ENCODE assay signal across 19 cellular contexts in the genomic region with DNA sequence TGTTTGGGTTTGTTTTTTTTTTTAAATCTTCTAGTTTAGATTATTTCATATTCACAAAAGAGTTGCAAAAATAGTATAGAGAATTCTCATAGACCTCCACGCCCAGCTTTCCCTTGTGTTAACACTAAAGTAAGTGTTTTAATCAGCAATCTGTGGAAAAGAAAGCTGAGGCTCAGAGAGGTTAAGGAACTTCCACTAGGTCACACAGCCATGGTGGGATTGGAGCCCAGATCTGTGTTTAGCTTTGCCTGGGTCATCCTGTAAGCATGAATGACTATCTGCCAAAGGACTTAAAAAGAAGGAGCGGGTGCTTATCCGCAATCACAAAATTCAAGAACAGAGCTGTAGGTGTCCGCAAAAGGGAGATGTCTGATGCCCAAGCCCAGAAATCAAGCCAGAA.
DNase-seq lines count a peak whose midpoint lies in the region; ATAC-seq, FAIRE-seq and TF ChIP-seq lines count a peak whose summit lies in the region.
"Had no signal": no experiment of that assay in that cellular context is flagged by ENCODE, and none has a peak within 500 bp of the region (broad histone marks: within the 10 kb centered on the region; RNA-seq: fewer than 3 reads in every experiment).

No MANE protein-coding gene starts in this region.

- H3K4me1 ChIP-seq in A549 = no peaks in the 10 kb centered on the region
- peaks cover 3% of the 10 kb centered on the region; the same call in 1 of the 2 replicates for H3K4me1 ChIP-seq in GM23338 (ENCODE audit: insufficient read depth)
- H3K4me1 ChIP-seq in H1 (replicated peaks in 1 of 4; ENCODE audit: control insufficient read depth in 3 of 4, insufficient read depth in 4 of 4, low read length in 3 of 4) = peaks cover 0 to 4% (median 3%) of the 10 kb centered on the region in 4 experiments; a peak in 4 of 7 replicates
- H3K4me1 ChIP-seq: Caco-2 had no signal

- H3K14ac ChIP-seq in H1 (ENCODE audit: insufficient read length) = no peak overlapping the region

- H4K20me1 ChIP-seq in GM23338 (replicated peaks; ENCODE audit: insufficient read depth) = no peaks in the 10 kb centered on the region
- no peaks in the 10 kb centered on the region for H4K20me1 ChIP-seq in H1 (replicated peaks in 1 of 2; ENCODE audit: control insufficient read depth in 1 of 2, insufficient read depth in 2 of 2, low read length in 2 of 2)
- H4K20me1 ChIP-seq: BLaER1 had no signal

- no peak overlapping the region for H3K27ac Mint-ChIP-seq in GM23338
- H3K27ac Mint-ChIP-seq: B cell; CD4-positive, CD25-positive, alpha-beta regulatory T cell; CD8-positive, alpha-beta T cell; H9; HFFc6 had no signal

- H3K79me2 ChIP-seq in GM23338 (replicated peaks; ENCODE audit: insufficient read depth) (no peaks in the 10 kb centered on the region), H1 (ENCODE audit: control insufficient read depth in 1 of 2, insufficient read depth in 2 of 2, low read length in 2 of 2) (no peaks in the 10 kb centered on the region)

- ATAC-seq in A549 = no peak
- ATAC-seq in GM23338 = no peak
- ATAC-seq: CD8-positive, alpha-beta T cell; HCT116 had no signal

- no peak overlapping the region for H2BK12ac ChIP-seq in H1 (ENCODE audit: low read depth, low read length)

- H3F3A ChIP-seq in GM23338 (replicated peaks; ENCODE audit: low read depth) = no peaks in the 10 kb centered on the region

- no peak overlapping the region for H3K56ac ChIP-seq in H1 (replicated peaks; ENCODE audit: insufficient read length, low read depth, low read length)

- no peak overlapping the region for H3K4ac ChIP-seq in H1 (replicated peaks; ENCODE audit: insufficient read length, low read depth, low read length)

- no peak overlapping the region for H2BK15ac ChIP-seq in H1 (ENCODE audit: low read length)

- H3K27me3 Mint-ChIP-seq in GM23338 (ENCODE audit: insufficient read depth, low read depth, poor library complexity) = peaks cover 4% of the 10 kb centered on the region

- no peaks in the 10 kb centered on the region for H3K79me1 ChIP-seq in H1 (ENCODE audit: low read depth, low read length)

- no peak overlapping the region for H4K5ac ChIP-seq in H1 (ENCODE audit: insufficient read length, low read depth, low read length)

- TF ChIP-seq EP300 in A549 (IDR thresholded peaks at IDR 0.05) (no peak), H1 (IDR thresholded peaks at IDR 0.05; ENCODE audit: borderline replicate concordance in 1 of 2, low read depth in 2 of 2, low read length in 2 of 2) (no peak)

- H2AFZ ChIP-seq in GM23338 = 0 out of 2 replicates have a peak overlapping the region, but pooled peaks have one; percentile 47
- H2AFZ ChIP-seq in H1 (ENCODE audit: low read length) = no peak overlapping the region

- no peak overlapping the region for H3K27ac ChIP-seq in A549
- no peak overlapping the region for H3K27ac ChIP-seq in GM23338 (ENCODE audit: low read depth)
- H3K27ac ChIP-seq in H1 (ENCODE audit: low read depth, low read length) = no peak overlapping the region
- H3K27ac ChIP-seq in coronary artery = no peak overlapping the region
- H3K27ac ChIP-seq: BLaER1, C4-2B had no signal

- WGBS in A549 (ENCODE audit: missing lambda C conversion rate) = 81% methylated on average over 4 of the region's 4 CpGs
- 95% methylated on average over 4 of the region's 4 CpGs; no CpG with 5 or more reads in 1 of the 2 experiments for WGBS in H1 (ENCODE audit: extremely low coverage in 1 of 2, insufficient coverage in 1 of 2, insufficient read length in 1 of 2, insufficient replicate concordance in 2 of 2, low coverage in 1 of 2, low lambda C conversion rate in 2 of 2, missing lambda C conversion rate in 1 of 2), 2 experiments

- no peak overlapping the region for H2AK5ac ChIP-seq in H1 (ENCODE audit: low read depth, low read length)

- H3K36me3 ChIP-seq in GM23338 (ENCODE audit: insufficient read depth) (no peaks in the 10 kb centered on the region), H1 (ENCODE audit: control insufficient read depth in 2 of 4, insufficient read depth in 4 of 4, low read length in 3 of 4) (no peaks in the 10 kb centered on the region)
- H3K36me3 ChIP-seq: BLaER1 had no signal

- H3K4me2 ChIP-seq in A549 = no peak overlapping the region
- no peak overlapping the region for H3K4me2 ChIP-seq in GM23338
- no peak overlapping the region for H3K4me2 ChIP-seq in H1 (ENCODE audit: insufficient read depth in 1 of 2, low read depth in 2 of 2, low read length in 2 of 2)
- H3K4me2 ChIP-seq: BLaER1 had no signal

- no peak overlapping the region for H3K4me3 Mint-ChIP-seq in GM23338
- H3K4me3 Mint-ChIP-seq: B cell; CD4-positive, CD25-positive, alpha-beta regulatory T cell; CD8-positive, alpha-beta T cell; H9; HFFc6 had no signal

- POLR2A ChIA-PET in A549 (lab: Yijun Ruan, JAX) (no interaction called here), H1 (lab: Charles Lee; ENCODE audit: partially characterized antibody) (no interaction called here)

- no peaks in the 10 kb centered on the region for H3K27me3 ChIP-seq in GM23338 (ENCODE audit: insufficient read depth)
- no peaks in the 10 kb centered on the region; a peak in 1 of 7 replicates for H3K27me3 ChIP-seq in H1 (replicated peaks in 1 of 4; ENCODE audit: control insufficient read depth in 3 of 4, extremely low read depth in 1 of 4, insufficient read depth in 3 of 4, low read length in 3 of 4)
- H3K27me3 ChIP-seq: BLaER1 had no signal

- no peaks in the 10 kb centered on the region for H3K36me3 Mint-ChIP-seq in GM23338 (ENCODE audit: low read depth)
- H3K36me3 Mint-ChIP-seq: CD4-positive, CD25-positive, alpha-beta regulatory T cell; CD8-positive, alpha-beta T cell had no signal

- H4K91ac ChIP-seq in H1 (replicated peaks; ENCODE audit: insufficient read length, low read length) = no peak overlapping the region

- no peak overlapping the region for H3K9ac ChIP-seq in H1 (replicated peaks in 1 of 4; ENCODE audit: extremely low read depth in 1 of 4, low read depth in 3 of 4, low read length in 3 of 4)
- H3K9ac ChIP-seq: BLaER1 had no signal

- no peak overlapping the region for H2BK20ac ChIP-seq in H1 (ENCODE audit: low read length)

- TF ChIP-seq RAD21 in A549 (conservative IDR thresholded peaks at IDR 0.05 in 1 of 2, IDR thresholded peaks at IDR 0.05 in 1 of 2) (no peak), H1 (IDR thresholded peaks at IDR 0.05 in 1 of 2, conservative IDR thresholded peaks at IDR 0.05 in 1 of 2; ENCODE audit: low read depth in 2 of 2, low read length in 2 of 2) (no peak)

- no peak overlapping the region for H2BK120ac ChIP-seq in H1 (replicated peaks; ENCODE audit: low read depth, low read length)

- no peak overlapping the region for H3K23ac ChIP-seq in H1 (ENCODE audit: insufficient read length)

- DNase-seq in A549 (ENCODE audit: low read depth in 1 of 2, low spot score in 1 of 2) = no peak
- DNase-seq in GM23338 (ENCODE audit: low spot score) = no peak
- DNase-seq in H1 (ENCODE audit: low read depth in 1 of 2, low spot score in 2 of 2) = no peak
- no peak for DNase-seq in coronary artery (ENCODE audit: low spot score)
- DNase-seq in activated effector memory CD4-positive, alpha-beta T cell treated with Interleukin-2 at 50 U/mL for 16 hours = no peak
- no peak for DNase-seq in NAMALWA (ENCODE audit: low spot score)
- DNase-seq: Caco-2; CD4-positive, CD25-positive, alpha-beta regulatory T cell; CD8-positive, alpha-beta T cell; DMS153; DND-41; H9; HFFc6 had no signal

- H3K18ac ChIP-seq in H1 (ENCODE audit: extremely low read depth, low read length) = no peak overlapping the region

- H3K9me2 ChIP-seq in GM23338 (ENCODE audit: insufficient read depth) = no peaks in the 10 kb centered on the region

- peaks cover 14% of the 10 kb centered on the region for H3K4me1 Mint-ChIP-seq in GM23338
- H3K4me1 Mint-ChIP-seq: CD4-positive, CD25-positive, alpha-beta regulatory T cell had no signal

- FAIRE-seq in A549 (lab: Jason Lieb, UNC) = no peak
- no peak for FAIRE-seq in H1 (lab: Jason Lieb, UNC)
- FAIRE-seq: G401.6, GM12892 had no signal

- H3K9me3 ChIP-seq in A549 (no peaks in the 10 kb centered on the region), H1 (ENCODE audit: insufficient read depth in 2 of 2, low read depth in 1 of 2, low read length in 1 of 2) (no peaks in the 10 kb centered on the region)
- H3K9me3 ChIP-seq: Caco-2 had no signal

- no peak overlapping the region for H2BK5ac ChIP-seq in H1 (ENCODE audit: low read depth, low read length)

- no peak overlapping the region for H4K8ac ChIP-seq in H1 (ENCODE audit: extremely low read depth, insufficient read depth, low read length)

- TF ChIP-seq POLR2A in A549 (IDR thresholded peaks at IDR 0.05; ENCODE audit: low read length) = no peak
- TF ChIP-seq POLR2A in H1 (IDR thresholded peaks at IDR 0.05; ENCODE audit: control extremely low read depth in 1 of 2, low read depth in 2 of 2, low read length in 2 of 2) = no peak

- no peak for TF ChIP-seq CTCF in A549 (IDR thresholded peaks at IDR 0.05)
- TF ChIP-seq CTCF in GM23338 (conservative IDR thresholded peaks at IDR 0.05; ENCODE audit: low read depth in 2 of 2) = no peak
- no peak for TF ChIP-seq CTCF in H1 (IDR thresholded peaks at IDR 0.05; ENCODE audit: control extremely low read depth in 1 of 3, insufficient read depth in 1 of 3, low read depth in 1 of 3, low read length in 3 of 3)
- no peak for TF ChIP-seq CTCF in coronary artery (IDR thresholded peaks at IDR 0.05)

- no peak overlapping the region for H3K4me3 ChIP-seq in A549
- no peak overlapping the region for H3K4me3 ChIP-seq in GM23338
- no peak overlapping the region for H3K4me3 ChIP-seq in H1 (ENCODE audit: extremely low read depth in 1 of 4, insufficient read depth in 2 of 4, low read depth in 3 of 4, low read length in 4 of 4)
- H3K4me3 ChIP-seq in coronary artery = no peak overlapping the region
- H3K4me3 ChIP-seq: BLaER1 had no signal

- H3K23me2 ChIP-seq in H1 (ENCODE audit: low read depth, low read length) = no peaks in the 10 kb centered on the region

- CTCF ChIA-PET in A549 (lab: Yijun Ruan, JAX) = interaction anchor here (1.1 kb wide), 1 partner anchor 137 kb away, joined by 3 read pairs; no protein-coding TSS in a partner anchor
- CTCF ChIA-PET in H1 (lab: Charles Lee; ENCODE audit: partially characterized antibody) = interaction anchor here (0.9 to 1.1 kb wide), 2 partner anchors 24 to 154 kb away, joined by 3 read pairs; no protein-coding TSS in a partner anchor

- H3K9me3 Mint-ChIP-seq in GM23338 = peaks cover 2% of the 10 kb centered on the region; the same call in 1 of the 3 replicates
- H3K9me3 Mint-ChIP-seq: CD4-positive, CD25-positive, alpha-beta regulatory T cell; CD8-positive, alpha-beta T cell; H9 had no signal

TF ChIP-seq in A549, 52 proteins besides CTCF, POLR2A, EP300 and RAD21 (continues in another document):
- no peak for TF ChIP-seq MAZ (IDR thresholded peaks at IDR 0.05; ENCODE audit: borderline replicate concordance, low read depth, low read length)
- TF ChIP-seq HOXB5 (CRISPR knock-in tag; IDR thresholded peaks at IDR 0.05) = no peak

TF ChIP-seq in GM23338, 12 proteins besides CTCF, POLR2A, EP300 and RAD21 (continues in another document):
- TF ChIP-seq ZNF331 (CRISPR knock-in tag; IDR thresholded peaks at IDR 0.05; ENCODE audit: low read depth) = no peak
- TF ChIP-seq POLR2AphosphoS5 (IDR thresholded peaks at IDR 0.05; ENCODE audit: low read depth) = no peak

TF ChIP-seq in H1, 55 proteins besides CTCF, POLR2A, EP300 and RAD21 (continues in another document):
- peak; percentile 84; the same call in 1 of the 2 replicates for TF ChIP-seq KDM1A (IDR thresholded peaks at IDR 0.05; ENCODE audit: borderline replicate concordance, low read length)
- no peak for TF ChIP-seq GTF2F1 (IDR thresholded peaks at IDR 0.05; ENCODE audit: borderline replicate concordance, low read depth, low read length)
- TF ChIP-seq EZH2 (IDR thresholded peaks at IDR 0.05; ENCODE audit: low read depth, low read length, severe bottlenecking) = no peak
